Comparison of ENCODE assay signal across 21 cellular contexts in the genomic region with DNA sequence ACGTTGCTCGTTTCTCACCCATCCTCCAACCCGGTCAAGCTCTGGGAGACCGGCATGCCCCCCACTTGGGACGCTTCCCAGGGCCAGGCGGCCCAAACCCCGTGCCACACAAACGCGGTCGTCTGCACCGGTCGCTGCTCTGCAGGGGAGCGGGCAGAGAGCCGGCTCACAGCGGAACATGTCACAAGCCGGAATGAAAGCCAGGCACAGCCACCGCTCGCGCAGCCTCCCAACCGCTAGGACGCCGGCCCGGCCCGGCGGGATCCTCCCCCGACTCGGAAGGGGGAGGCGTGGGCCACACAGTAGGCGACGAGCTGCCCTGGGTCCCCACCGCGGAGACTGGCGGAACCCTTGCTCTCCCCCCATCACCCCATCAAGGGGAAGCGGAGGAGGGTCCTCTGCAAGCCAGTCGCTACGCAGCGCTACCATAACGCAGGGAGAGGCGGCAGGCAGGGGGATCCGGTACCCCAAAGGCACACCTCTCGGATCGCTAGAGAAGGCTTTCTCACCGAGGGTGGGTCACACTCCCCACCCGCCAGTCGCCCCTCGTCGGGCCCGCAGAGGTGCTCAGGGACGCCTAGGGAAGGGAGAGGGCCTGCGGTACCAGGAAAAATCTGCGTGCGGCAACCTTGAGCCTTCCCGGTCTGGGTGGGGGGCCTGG.
"Had no signal": no experiment of that assay in that cellular context is flagged by ENCODE, and none has a peak within 500 bp of the region (broad histone marks: within the 10 kb centered on the region; RNA-seq: fewer than 3 reads in every experiment).

No MANE protein-coding gene starts in this region.

- H3K9me3 ChIP-seq: adrenal gland, pancreas had no signal

- H3K4me1 Mint-ChIP-seq: activated CD4-positive, alpha-beta T cell treated with anti-CD3 and anti-CD28 coated beads, Interleukin-2, amount 10 ng/mL, durations not matched to agents 7 days and 5 days; activated naive CD4-positive, alpha-beta T cell treated with anti-CD3 and anti-CD28 coated beads, Interleukin-2, amount 10 ng/mL, durations not matched to agents 7 days and 5 days; immature natural killer cell; naive thymus-derived CD8-positive, alpha-beta T cell had no signal

- H3K36me3 ChIP-seq: adrenal gland, breast epithelium, pancreas, tibial nerve, vagina had no signal

- H3K27ac ChIP-seq: adrenal gland, breast epithelium, pancreas, tibial nerve, vagina had no signal

- ATAC-seq: activated CD4-positive, CD25-positive, alpha-beta regulatory T cell treated with anti-CD3 and anti-CD28 coated beads, Interleukin-2, amount 50 U/mL, for 24 hours; naive thymus-derived CD8-positive, alpha-beta T cell; pancreas had no signal

- H3K4me3 ChIP-seq: adrenal gland, breast epithelium, pancreas, tibial nerve, vagina had no signal

- H3K4me3 Mint-ChIP-seq: activated CD4-positive, alpha-beta T cell treated with anti-CD3 and anti-CD28 coated beads, Interleukin-2, amount 10 ng/mL, durations not matched to agents 7 days and 5 days; activated naive CD4-positive, alpha-beta T cell treated with anti-CD3 and anti-CD28 coated beads, Interleukin-2, amount 10 ng/mL, durations not matched to agents 7 days and 5 days; dendritic cell treated with granulocyte-macrophage colony-stimulating factor and Interleukin-4, amounts not matched to agents 40 ng/mL and 50 ng/mL, for 4 days; immature natural killer cell; naive thymus-derived CD8-positive, alpha-beta T cell had no signal

- H3K27ac Mint-ChIP-seq: activated CD4-positive, alpha-beta T cell treated with anti-CD3 and anti-CD28 coated beads, Interleukin-2, amount 10 ng/mL, durations not matched to agents 7 days and 5 days; activated naive CD4-positive, alpha-beta T cell treated with anti-CD3 and anti-CD28 coated beads, Interleukin-2, amount 10 ng/mL, durations not matched to agents 7 days and 5 days; dendritic cell treated with granulocyte-macrophage colony-stimulating factor and Interleukin-4, amounts not matched to agents 40 ng/mL and 50 ng/mL, for 4 days; immature natural killer cell; naive thymus-derived CD8-positive, alpha-beta T cell had no signal

- H3K27me3 ChIP-seq: adrenal gland, pancreas, tibial nerve, vagina had no signal

- DNase-seq: activated CD4-positive, alpha-beta T cell treated with anti-CD3 and anti-CD28 coated beads, Interleukin-2, amount 10 ng/mL, durations not matched to agents 7 days and 5 days; activated CD8-positive, alpha-beta memory T cell treated with anti-CD3 and anti-CD28 coated beads, Interleukin-2, amount 50 U/mL, for 48 hours; activated effector memory CD4-positive, alpha-beta T cell treated with Interleukin-2 at 50 U/mL for 16 hours; activated naive CD4-positive, alpha-beta T cell treated with anti-CD3 and anti-CD28 coated beads, Interleukin-2, amount 10 ng/mL, durations not matched to agents 7 days and 5 days; activated T-cell treated with anti-CD3 and anti-CD28 coated beads, Interleukin-2, amount 50 U/mL, for 48 hours; effector memory CD4-positive, alpha-beta T cell; hippocampal formation; immature natural killer cell; kidney glomerular epithelial cell; mesenchymal stem cell; naive thymus-derived CD8-positive, alpha-beta T cell; stimulated activated naive CD4-positive, alpha-beta T cell treated with Interleukin-2 at 50 U/mL for 16 hours; T-helper 1 cell; T-helper 9 cell had no signal

- H3K27me3 Mint-ChIP-seq: activated CD4-positive, alpha-beta T cell treated with anti-CD3 and anti-CD28 coated beads, Interleukin-2, amount 10 ng/mL, durations not matched to agents 7 days and 5 days had no signal

- H3K4me1 ChIP-seq: adrenal gland, breast epithelium, pancreas, tibial nerve, vagina had no signal

- H3K36me3 Mint-ChIP-seq: activated naive CD4-positive, alpha-beta T cell treated with anti-CD3 and anti-CD28 coated beads, Interleukin-2, amount 10 ng/mL, durations not matched to agents 7 days and 5 days had no signal
